In the genomic region with DNA sequence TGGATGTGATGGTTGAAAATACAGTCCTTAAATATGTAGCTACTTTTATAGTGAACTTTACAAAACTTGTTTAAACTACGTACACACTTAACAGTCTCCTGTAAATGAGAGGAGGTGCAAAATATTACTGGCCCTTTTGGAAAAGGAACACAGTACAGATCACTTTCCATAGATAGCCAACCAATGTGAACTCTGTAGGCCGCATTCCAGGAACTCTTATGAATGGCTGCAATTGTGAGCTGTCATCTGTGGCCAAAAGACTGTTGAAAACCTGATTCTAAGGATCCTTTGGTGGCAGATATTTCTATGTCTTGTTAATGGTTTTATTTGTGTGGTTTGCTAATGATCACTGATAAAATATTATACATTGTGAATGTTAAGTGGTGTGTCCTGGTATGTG, we compare ENCODE assay signal across 8 cellular contexts. TPM values are rescaled to one million over a fixed set of nuclear protein-coding genes. Genes with fewer than 3 reads are reported as not detected.
DNase-seq lines count a peak whose midpoint lies in the region; ATAC-seq and TF ChIP-seq lines count a peak whose summit lies in the region.

No MANE protein-coding gene starts in this region.

- TF ChIP-seq CTCF in Calu3 (IDR thresholded peaks at IDR 0.05; ENCODE audit: unreplicated experiment) = no peak
- TF ChIP-seq CTCF in lower leg skin (IDR thresholded peaks at IDR 0.05) = no peak

- intact Hi-C loops in Calu3 (cut with micrococcal nuclease; ENCODE audit: unreplicated experiment) (loop anchor here (1.0 to 10.0 kb wide), 4 partner anchors 23 to 519 kb away; no protein-coding TSS in a partner anchor), lower leg skin (cut with DNase I; ENCODE audit: low total_unique reads) (loop anchor here (10.0 kb wide), 1 partner anchor 81 kb away; no protein-coding TSS in a partner anchor)
- intact Hi-C loops in naive thymus-derived CD4-positive, alpha-beta T cell (cut with micrococcal nuclease) = loop anchor here in 1 of 2 donors (1.0 kb wide), 1 partner anchor 13 kb away; no protein-coding TSS in a partner anchor

- H3K27me3 ChIP-seq in naive thymus-derived CD4-positive, alpha-beta T cell (ENCODE audit: control insufficient read depth in 2 of 2, insufficient read depth in 2 of 2, low read length in 2 of 2) = no peaks in the 10 kb centered on the region

- H3K9me3 Mint-ChIP-seq in Calu3 (ENCODE audit: low read depth, unreplicated experiment) = no peaks in the 10 kb centered on the region
- H3K9me3 Mint-ChIP-seq in naive thymus-derived CD4-positive, alpha-beta T cell = peaks cover 0 to 1% (median 0%) of the 10 kb centered on the region in 11 donors

- H3K27ac Mint-ChIP-seq in Calu3 (ENCODE audit: unreplicated experiment) = peak overlapping the region; percentile 18
- H3K27ac Mint-ChIP-seq in naive thymus-derived CD4-positive, alpha-beta T cell = no peak overlapping the region

- 16 to 26% methylated on average over 2 of the region's 2 CpGs for WGBS in lower leg skin, 2 donors

- H3K36me3 Mint-ChIP-seq in Calu3 (ENCODE audit: insufficient read depth, unreplicated experiment) = peaks cover 61% of the 10 kb centered on the region
- H3K36me3 Mint-ChIP-seq in naive thymus-derived CD4-positive, alpha-beta T cell = peaks cover 0 to 33% (median 3%) of the 10 kb centered on the region in 5 donors

- no peak for ATAC-seq in naive thymus-derived CD4-positive, alpha-beta T cell
- ATAC-seq in GM19397 (IDR thresholded peaks at IDR 0.05; ENCODE audit: unreplicated experiment) = no peak

- CTCF ChIA-PET in Calu3 (lab: Charles Lee) = interaction anchor here (0.5 to 2.1 kb wide), 9 partner anchors 55 to 444 kb away, joined by 3 to 8 read pairs (median 3); no protein-coding TSS in a partner anchor
- CTCF ChIA-PET in naive thymus-derived CD4-positive, alpha-beta T cell (lab: Charles Lee) = interaction anchor here (0.6 kb wide), 1 partner anchor 1304 kb away, joined by 3 read pairs; no protein-coding TSS in a partner anchor

- TF ChIP-seq POLR2A in lower leg skin (IDR thresholded peaks at IDR 0.05) = no peak

- peaks cover 53% of the 10 kb centered on the region for H3K4me1 Mint-ChIP-seq in Calu3 (ENCODE audit: low read depth, unreplicated experiment)
- peaks cover 62 to 83% (median 75%) of the 10 kb centered on the region in 7 donors for H3K4me1 Mint-ChIP-seq in naive thymus-derived CD4-positive, alpha-beta T cell

- no peaks in the 10 kb centered on the region for H3K9me3 ChIP-seq in naive thymus-derived CD4-positive, alpha-beta T cell (ENCODE audit: control insufficient read depth in 2 of 3, low read length in 3 of 3)

- peaks cover 0 to 9% (median 0%) of the 10 kb centered on the region in 3 experiments for H3K36me3 ChIP-seq in naive thymus-derived CD4-positive, alpha-beta T cell (ENCODE audit: control insufficient read depth in 2 of 3, insufficient read depth in 3 of 3, low read length in 3 of 3)

- BruUV-seq in Calu3 (replicated peaks; lab: Mats Ljungman, UMichigan) = no TSS peak

- H3K4me3 ChIP-seq in naive thymus-derived CD4-positive, alpha-beta T cell (ENCODE audit: low read length) = peak overlapping the region; percentile 6
- H3K4me3 ChIP-seq in lower leg skin (ENCODE audit: low read depth, poor library complexity, severe bottlenecking) = no peak overlapping the region

- no peaks in the 10 kb centered on the region for H3K27me3 Mint-ChIP-seq in Calu3 (ENCODE audit: unreplicated experiment)
- H3K27me3 Mint-ChIP-seq in naive thymus-derived CD4-positive, alpha-beta T cell = no peaks in the 10 kb centered on the region

- H3K27ac ChIP-seq in naive thymus-derived CD4-positive, alpha-beta T cell (ENCODE audit: low read depth, low read length) = no peak overlapping the region

- DNase-seq in Calu3 (peak; percentile 34), NCI-H69 (lab: John Stamatoyannopoulos, UW) (peak; percentile 8), dermis blood vessel endothelial cell (peak; percentile 61), lower leg skin (ENCODE audit: low spot score in 2 of 2) (no peak), T-helper 9 cell (no peak)
- no peak for DNase-seq in naive thymus-derived CD4-positive, alpha-beta T cell
- no peak for DNase-seq in stimulated activated CD4-positive, alpha-beta T cell treated with anti-CD3 and anti-CD28 coated beads, Interleukin-1b, Interleukin-23, amount 100 ng/mL, for 48 hours

- peak overlapping the region; percentile 74 for H3K4me3 Mint-ChIP-seq in Calu3 (ENCODE audit: low read depth, unreplicated experiment)
- H3K4me3 Mint-ChIP-seq in naive thymus-derived CD4-positive, alpha-beta T cell = peak overlapping the region; percentile 17 to 97 (median 88)

- POLR2A ChIA-PET in naive thymus-derived CD4-positive, alpha-beta T cell (lab: Charles Lee) = no interaction called here

- peaks cover 18 to 34% of the 10 kb centered on the region in 2 donors for H3K4me1 ChIP-seq in naive thymus-derived CD4-positive, alpha-beta T cell (ENCODE audit: control insufficient read depth in 2 of 2, insufficient read depth in 2 of 2, low read length in 2 of 2)

RNA-seq across cellular contexts. Expression of a gene that starts 6.2 kb away (rescaled TPM):
- total RNA-seq in Calu3 (2022) (40.9 and 49.7 TPM in 2 replicates), dermis blood vessel endothelial cell (7.0 and 7.4 TPM in 2 replicates), lower leg skin (10 to 100 TPM; 13.0 to 60.4 (median 16.7) TPM)
- total RNA-seq in naive thymus-derived CD4-positive, alpha-beta T cell = 10 to 100 TPM; 17.9 to 42.1 (median 27.3) TPM
- polyA plus RNA-seq in naive thymus-derived CD4-positive, alpha-beta T cell = 10 to 100 TPM in 1 of 2 donors, 1 to 10 TPM in 1; 6.6 to 12.7 TPM

Comparison
In these comparisons a context has a peak if more than half of its experiments do, and no peak if none do; other contexts are left out.
1. DNase-seq: peak in Calu3 (single experiment), NCI-H69 (single experiment) and dermis blood vessel endothelial cell (single experiment); none in naive thymus-derived CD4-positive, alpha-beta T cell (0 of 9), lower leg skin (0 of 2), T-helper 9 cell (single experiment) and stimulated activated CD4-positive, alpha-beta T cell treated with anti-CD3 and anti-CD28 coated beads, Interleukin-1b, Interleukin-23, amount 100 ng/mL, for 48 hours (single experiment).